ENCODE assay signal across 14 cellular contexts in the genomic region with DNA sequence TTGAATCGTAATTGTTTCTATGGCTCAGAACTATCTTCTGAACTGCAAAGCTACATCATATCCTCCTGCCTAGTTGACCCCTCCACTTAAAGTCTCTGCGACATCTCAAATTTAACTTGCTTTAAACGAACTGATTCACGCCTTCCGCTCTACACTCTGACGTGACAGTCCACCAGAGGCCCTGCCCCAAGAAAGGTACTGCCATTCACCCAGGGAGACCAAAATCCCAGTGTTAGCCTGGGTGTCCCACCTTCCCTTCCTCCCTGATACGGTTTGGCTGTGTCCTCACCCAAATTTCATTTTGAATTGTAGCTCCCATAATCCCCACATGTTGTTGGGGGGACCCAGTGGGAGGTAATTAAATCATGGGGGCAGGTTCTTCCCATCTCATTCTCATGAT.
"Had no signal": no experiment of that assay in that cellular context is flagged by ENCODE, and none has a peak within 500 bp of the region (broad histone marks: within the 10 kb centered on the region; RNA-seq: fewer than 3 reads in every experiment).

No MANE protein-coding gene starts in this region.

- H3K4me3 ChIP-seq: gastrocnemius medialis, lung, upper lobe of left lung had no signal

- H3K9me3 Mint-ChIP-seq: activated T-helper 17 cell treated with anti-CD3 and anti-CD28 coated beads, Interleukin-2, amount 50 U/mL, for 72 hours had no signal

- ATAC-seq: activated T-helper 17 cell treated with anti-CD3 and anti-CD28 coated beads, Interleukin-2, amount 50 U/mL, for 72 hours; gastrocnemius medialis; naive thymus-derived CD4-positive, alpha-beta T cell; stimulated activated memory B cell treated with anti-CD40 and anti-IgM and Interleukin-4, amounts not matched to agents 10 μg/mL and 1 μg/mL and 100 μg/mL, for 72 hours had no signal

- H3K36me3 ChIP-seq: gastrocnemius medialis, upper lobe of left lung had no signal

- H3K4me1 ChIP-seq: gastrocnemius medialis, parathyroid adenoma, upper lobe of left lung had no signal

- H3K27ac ChIP-seq: gastrocnemius medialis, parathyroid adenoma, upper lobe of left lung had no signal

- H3K9ac ChIP-seq: parathyroid adenoma had no signal

- H3K4me1 Mint-ChIP-seq: activated T-helper 17 cell treated with anti-CD3 and anti-CD28 coated beads, Interleukin-2, amount 50 U/mL, for 72 hours; stimulated activated memory B cell treated with anti-CD40 and anti-IgM and Interleukin-4, amounts not matched to agents 10 μg/mL and 1 μg/mL and 100 μg/mL, for 72 hours had no signal

- H3K36me3 Mint-ChIP-seq: naive thymus-derived CD4-positive, alpha-beta T cell; stimulated activated memory B cell treated with anti-CD40 and anti-IgM and Interleukin-4, amounts not matched to agents 10 μg/mL and 1 μg/mL and 100 μg/mL, for 72 hours had no signal

- FAIRE-seq: bronchial epithelial cell had no signal

- H3K27me3 ChIP-seq: gastrocnemius medialis, upper lobe of left lung had no signal

- H3K27ac Mint-ChIP-seq: activated T-helper 17 cell treated with anti-CD3 and anti-CD28 coated beads, Interleukin-2, amount 50 U/mL, for 72 hours; naive thymus-derived CD4-positive, alpha-beta T cell; stimulated activated memory B cell treated with anti-CD40 and anti-IgM and Interleukin-4, amounts not matched to agents 10 μg/mL and 1 μg/mL and 100 μg/mL, for 72 hours had no signal

- DNase-seq: activated CD4-positive, alpha-beta T cell treated with anti-CD3 and anti-CD28 coated beads for 1 hour; activated CD4-positive, alpha-beta T cell treated with anti-CD3 and anti-CD28 coated beads, Interleukin-2, amount 50 U/mL, for 4 hours; activated naive CD4-positive, alpha-beta T cell treated with Interleukin-2 at 50 U/mL for 16 hours; anterior cingulate cortex; gastrocnemius medialis; naive thymus-derived CD4-positive, alpha-beta T cell; stimulated activated CD4-positive, alpha-beta T cell treated with anti-CD3 and anti-CD28 coated beads, Interleukin-2, amount 100 ng/mL, for 48 hours; T-helper 9 cell; upper lobe of left lung had no signal

- H3K4me3 Mint-ChIP-seq: activated T-helper 17 cell treated with anti-CD3 and anti-CD28 coated beads, Interleukin-2, amount 50 U/mL, for 72 hours; naive thymus-derived CD4-positive, alpha-beta T cell; stimulated activated memory B cell treated with anti-CD40 and anti-IgM and Interleukin-4, amounts not matched to agents 10 μg/mL and 1 μg/mL and 100 μg/mL, for 72 hours had no signal

- H3K9me3 ChIP-seq: gastrocnemius medialis, upper lobe of left lung had no signal

- H3K79me2 ChIP-seq: parathyroid adenoma had no signal
